24 cellular contexts compared by ENCODE assay signal in genomic region chr6:56720882-56721281, GRCh38.
"Had no signal": no experiment of that assay in that cellular context is flagged by ENCODE, and none has a peak within 500 bp of the region (broad histone marks: within the 10 kb centered on the region; RNA-seq: fewer than 3 reads in every experiment).

No MANE protein-coding gene starts in this region.

- H3K27me3 Mint-ChIP-seq: brain, T-helper 17 cell had no signal

- H3K4me3 Mint-ChIP-seq: activated B cell treated with CpG ODN at 0.5 μM for 24 hours; activated CD4-positive, alpha-beta memory T cell treated with anti-CD3 and anti-CD28 coated beads for 36 hours; activated CD4-positive, alpha-beta T cell treated with anti-CD3 and anti-CD28 coated beads, Interleukin-2, amount 10 ng/mL, durations not matched to agents 24 days and 14 days; activated naive CD4-positive, alpha-beta T cell treated with anti-CD3 and anti-CD28 coated beads for 36 hours; activated naive CD8-positive, alpha-beta T cell; activated T-cell treated with anti-CD3 and anti-CD28 coated beads, Interleukin-2, amount 50 U/mL, for 4 hours; brain; T-helper 17 cell had no signal

- H3K9me3 Mint-ChIP-seq: activated CD4-positive, alpha-beta T cell treated with anti-CD3 and anti-CD28 coated beads, Interleukin-2, amount 10 ng/mL, durations not matched to agents 24 days and 14 days had no signal

- H3K27ac Mint-ChIP-seq: activated B cell treated with CpG ODN at 0.5 μM for 24 hours; activated CD4-positive, alpha-beta memory T cell treated with anti-CD3 and anti-CD28 coated beads for 36 hours; activated CD4-positive, alpha-beta T cell treated with anti-CD3 and anti-CD28 coated beads, Interleukin-2, amount 10 ng/mL, durations not matched to agents 24 days and 14 days; activated naive CD4-positive, alpha-beta T cell treated with anti-CD3 and anti-CD28 coated beads for 36 hours; activated naive CD8-positive, alpha-beta T cell; T-helper 17 cell had no signal

- FAIRE-seq: astrocyte, RCC 7860 had no signal

- H3K36me3 Mint-ChIP-seq: activated naive CD8-positive, alpha-beta T cell had no signal

- ATAC-seq: activated T-cell treated with anti-CD3 and anti-CD28 coated beads, Interleukin-2, amount 50 U/mL, for 4 hours; T-helper 17 cell had no signal

- H3K4me1 Mint-ChIP-seq: activated B cell treated with CpG ODN at 0.5 μM for 24 hours; activated CD4-positive, alpha-beta T cell treated with anti-CD3 and anti-CD28 coated beads, Interleukin-2, amount 10 ng/mL, durations not matched to agents 24 days and 14 days; T-helper 17 cell had no signal

- DNase-seq: activated B cell treated with CpG ODN at 0.5 μM for 24 hours; activated CD4-positive, alpha-beta memory T cell treated with anti-CD3 and anti-CD28 coated beads for 36 hours; activated CD4-positive, alpha-beta T cell treated with anti-CD3 and anti-CD28 coated beads for 1 hour; activated CD4-positive, alpha-beta T cell treated with anti-CD3 and anti-CD28 coated beads, Interleukin-2, amount 10 ng/mL, durations not matched to agents 24 days and 14 days; activated CD8-positive, alpha-beta memory T cell treated with anti-CD3 and anti-CD28 coated beads for 24 hours; activated effector memory CD4-positive, alpha-beta T cell treated with anti-CD3 and anti-CD28 coated beads, Interleukin-2, amount 50 U/mL, for 16 hours; activated naive CD4-positive, alpha-beta T cell treated with anti-CD3 and anti-CD28 coated beads for 36 hours; activated T-cell treated with anti-CD3 and anti-CD28 coated beads, Interleukin-2, amount 50 U/mL, for 4 hours; amygdala; KG1; NCI-H1048; NCI-H146; NCI-H1930; NCI-H2171; NCI-H2227 treated with DMSO at 0.1 percent for 48 hours; NCI-H446 treated with DMSO at 0.1 percent for 48 hours; NCI-H526 treated with DMSO at 0.1 percent for 48 hours; SIG-M5; T-helper 17 cell; T-helper 9 cell had no signal
